In genomic region chr17:70378005-70378404, GRCh38 we compare ENCODE assay signal across 20 cellular contexts.
"Had no signal": no experiment of that assay in that cellular context is flagged by ENCODE, and none has a peak within 500 bp of the region (broad histone marks: within the 10 kb centered on the region; RNA-seq: fewer than 3 reads in every experiment).

No MANE protein-coding gene starts in this region.

- H3K27ac ChIP-seq: cardiac muscle cell, hepatocyte, tibial artery, VCaP had no signal

- H3K4me1 ChIP-seq: tibial artery had no signal

- H3K27me3 ChIP-seq: cardiac muscle cell, hepatocyte, tibial artery had no signal

- H3K36me3 ChIP-seq: cardiac muscle cell, tibial artery had no signal

- H3K79me2 ChIP-seq: hepatocyte had no signal

- H2AFZ ChIP-seq: hepatocyte had no signal

- H3K4me1 Mint-ChIP-seq: activated CD4-positive, alpha-beta T cell treated with anti-CD3 and anti-CD28 coated beads, Interleukin-2, amount 10 ng/mL, durations not matched to agents 7 days and 5 days; activated CD8-positive, alpha-beta memory T cell treated with anti-CD3 and anti-CD28 coated beads, Interleukin-2, amount 10 ng/mL, durations not matched to agents 7 days and 5 days; activated naive CD8-positive, alpha-beta T cell treated with anti-CD3 and anti-CD28 coated beads, Interleukin-2, amount 50 U/mL, for 24 hours; memory B cell; naive thymus-derived CD4-positive, alpha-beta T cell; neural crest cell; stimulated activated naive CD8-positive, alpha-beta T cell treated with anti-CD3 and anti-CD28 coated beads, Interleukin-15, amount 100 ng/mL, for 72 hours had no signal

- H3K27ac Mint-ChIP-seq: activated CD4-positive, alpha-beta T cell treated with anti-CD3 and anti-CD28 coated beads, Interleukin-2, amount 10 ng/mL, durations not matched to agents 7 days and 5 days; activated CD8-positive, alpha-beta memory T cell treated with anti-CD3 and anti-CD28 coated beads, Interleukin-2, amount 10 ng/mL, durations not matched to agents 7 days and 5 days; activated CD8-positive, alpha-beta T cell treated with anti-CD3 and anti-CD28 coated beads for 36 hours; activated naive CD8-positive, alpha-beta T cell treated with anti-CD3 and anti-CD28 coated beads, Interleukin-2, amount 50 U/mL, for 24 hours; activated T-helper 1 cell treated with anti-CD3 and anti-CD28 coated beads, Interleukin-12 subunit alpha, Interleukin-12 subunit beta, Interleukin-2, Interleukin-4 antibody, amounts not matched to agents 30 ng/mL and 10 ng/mL and 1 ng/mL, durations not matched to agents 14 hours and 24 hours and 36 hours; memory B cell; naive thymus-derived CD4-positive, alpha-beta T cell had no signal

- H3K36me3 Mint-ChIP-seq: activated CD8-positive, alpha-beta memory T cell treated with anti-CD3 and anti-CD28 coated beads, Interleukin-2, amount 10 ng/mL, durations not matched to agents 7 days and 5 days; memory B cell; naive thymus-derived CD4-positive, alpha-beta T cell had no signal

- DNase-seq: activated CD4-positive, alpha-beta T cell treated with anti-CD3 and anti-CD28 coated beads, Interleukin-2, amount 10 ng/mL, durations not matched to agents 7 days and 5 days; activated CD8-positive, alpha-beta memory T cell treated with anti-CD3 and anti-CD28 coated beads, Interleukin-2, amount 10 ng/mL, durations not matched to agents 7 days and 5 days; activated CD8-positive, alpha-beta T cell treated with anti-CD3 and anti-CD28 coated beads for 36 hours; activated gamma-delta T cell; activated naive CD4-positive, alpha-beta T cell treated with anti-CD3 and anti-CD28 coated beads, Interleukin-2, amount 50 U/mL, for 16 hours; activated naive CD8-positive, alpha-beta T cell treated with anti-CD3 and anti-CD28 coated beads, Interleukin-2, amount 50 U/mL, for 24 hours; effector CD8-positive, alpha-beta T cell; foreskin melanocyte; glutamatergic neuron; naive thymus-derived CD4-positive, alpha-beta T cell; stimulated activated CD4-positive, alpha-beta T cell treated with anti-CD3 and anti-CD28 coated beads, Interleukin-4, amount 100 ng/mL, for 4 hours; stimulated activated naive CD8-positive, alpha-beta T cell treated with anti-CD3 and anti-CD28 coated beads, Interleukin-15, amount 100 ng/mL, for 72 hours; tibial artery had no signal

- H3K9me3 ChIP-seq: tibial artery had no signal

- H3K4me2 ChIP-seq: hepatocyte had no signal

- ATAC-seq: activated CD4-positive, CD25-positive, alpha-beta regulatory T cell treated with anti-CD3 and anti-CD28 coated beads, Interleukin-2, amount 50 U/mL, for 24 hours; activated CD8-positive, alpha-beta memory T cell treated with anti-CD3 and anti-CD28 coated beads, Interleukin-2, amount 10 ng/mL, durations not matched to agents 7 days and 5 days; activated CD8-positive, alpha-beta T cell treated with anti-CD3 and anti-CD28 coated beads for 36 hours; activated naive CD8-positive, alpha-beta T cell treated with anti-CD3 and anti-CD28 coated beads, Interleukin-2, amount 50 U/mL, for 24 hours; naive thymus-derived CD4-positive, alpha-beta T cell; stimulated activated naive CD8-positive, alpha-beta T cell treated with anti-CD3 and anti-CD28 coated beads, Interleukin-15, amount 100 ng/mL, for 72 hours had no signal

- H3K4me3 ChIP-seq: cardiac muscle cell, hepatocyte, tibial artery had no signal

- H3K27me3 Mint-ChIP-seq: activated CD4-positive, alpha-beta T cell treated with anti-CD3 and anti-CD28 coated beads, Interleukin-2, amount 10 ng/mL, durations not matched to agents 7 days and 5 days; activated CD8-positive, alpha-beta memory T cell treated with anti-CD3 and anti-CD28 coated beads, Interleukin-2, amount 10 ng/mL, durations not matched to agents 7 days and 5 days; activated CD8-positive, alpha-beta T cell treated with anti-CD3 and anti-CD28 coated beads for 36 hours; activated naive CD8-positive, alpha-beta T cell treated with anti-CD3 and anti-CD28 coated beads, Interleukin-2, amount 50 U/mL, for 24 hours; memory B cell; stimulated activated naive CD8-positive, alpha-beta T cell treated with anti-CD3 and anti-CD28 coated beads, Interleukin-15, amount 100 ng/mL, for 72 hours had no signal

- H3K4me3 Mint-ChIP-seq: activated CD4-positive, alpha-beta T cell treated with anti-CD3 and anti-CD28 coated beads, Interleukin-2, amount 10 ng/mL, durations not matched to agents 7 days and 5 days; activated CD8-positive, alpha-beta memory T cell treated with anti-CD3 and anti-CD28 coated beads, Interleukin-2, amount 10 ng/mL, durations not matched to agents 7 days and 5 days; activated CD8-positive, alpha-beta T cell treated with anti-CD3 and anti-CD28 coated beads for 36 hours; activated naive CD8-positive, alpha-beta T cell treated with anti-CD3 and anti-CD28 coated beads, Interleukin-2, amount 50 U/mL, for 24 hours; activated T-helper 1 cell treated with anti-CD3 and anti-CD28 coated beads, Interleukin-12 subunit alpha, Interleukin-12 subunit beta, Interleukin-2, Interleukin-4 antibody, amounts not matched to agents 30 ng/mL and 10 ng/mL and 1 ng/mL, durations not matched to agents 14 hours and 24 hours and 36 hours; memory B cell; naive thymus-derived CD4-positive, alpha-beta T cell; neural crest cell; stimulated activated naive CD8-positive, alpha-beta T cell treated with anti-CD3 and anti-CD28 coated beads, Interleukin-15, amount 100 ng/mL, for 72 hours had no signal

- H3K9me3 Mint-ChIP-seq: activated CD4-positive, alpha-beta T cell treated with anti-CD3 and anti-CD28 coated beads, Interleukin-2, amount 10 ng/mL, durations not matched to agents 7 days and 5 days; activated T-helper 1 cell treated with anti-CD3 and anti-CD28 coated beads, Interleukin-12 subunit alpha, Interleukin-12 subunit beta, Interleukin-2, Interleukin-4 antibody, amounts not matched to agents 30 ng/mL and 10 ng/mL and 1 ng/mL, durations not matched to agents 14 hours and 24 hours and 36 hours; stimulated activated naive CD8-positive, alpha-beta T cell treated with anti-CD3 and anti-CD28 coated beads, Interleukin-15, amount 100 ng/mL, for 72 hours had no signal
